1 cellular context compared by ENCODE assay signal in the genomic region with DNA sequence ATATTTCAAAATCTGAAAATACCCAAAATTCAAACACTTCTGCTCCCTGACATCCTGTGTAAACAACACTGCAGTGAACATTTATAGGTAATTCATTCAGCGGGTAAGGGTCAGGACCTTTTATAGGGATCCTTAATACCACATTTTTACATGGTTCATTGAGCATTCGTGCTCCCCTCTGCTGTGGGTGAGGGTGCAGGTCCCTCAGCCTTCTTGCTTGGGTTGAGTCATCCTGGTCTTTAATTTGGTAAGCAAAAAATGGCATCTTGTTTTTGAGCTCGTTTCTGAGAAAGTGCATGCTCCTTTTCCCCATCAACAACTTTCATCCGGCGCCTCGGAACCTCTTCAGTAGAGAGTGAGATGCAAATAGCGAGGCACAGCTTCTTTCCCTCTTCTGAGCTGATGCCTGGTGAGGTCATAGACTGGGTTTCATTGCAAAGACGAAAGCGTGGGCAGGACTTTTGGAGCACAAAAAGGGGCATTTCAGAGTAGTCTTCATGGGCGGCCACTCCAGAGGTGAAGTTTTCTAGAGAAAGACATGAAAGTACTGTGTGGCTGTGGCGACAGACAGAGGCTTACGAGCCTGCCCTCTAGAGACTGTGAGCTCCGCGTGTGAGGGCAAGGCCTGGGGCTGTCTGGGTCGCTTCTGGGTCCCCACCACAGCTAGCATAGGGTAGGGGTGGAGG.
TF ChIP-seq lines count a peak whose summit lies in the region.

No MANE protein-coding gene starts in this region.

TF ChIP-seq in HepG2, 621 proteins besides CTCF, POLR2A, EP300 and RAD21:
- no peak for TF ChIP-seq KLF12 (CRISPR knock-in tag; IDR thresholded peaks at IDR 0.05; ENCODE audit: borderline replicate concordance)
- TF ChIP-seq ZZZ3 (CRISPR knock-in tag; IDR thresholded peaks at IDR 0.05; ENCODE audit: borderline replicate concordance) = no peak
- TF ChIP-seq ISL2 (CRISPR knock-in tag; IDR thresholded peaks at IDR 0.05) = no peak
- no peak for TF ChIP-seq ZNF674 (CRISPR knock-in tag; IDR thresholded peaks at IDR 0.05; ENCODE audit: low read depth)
- TF ChIP-seq, protein P1, sequence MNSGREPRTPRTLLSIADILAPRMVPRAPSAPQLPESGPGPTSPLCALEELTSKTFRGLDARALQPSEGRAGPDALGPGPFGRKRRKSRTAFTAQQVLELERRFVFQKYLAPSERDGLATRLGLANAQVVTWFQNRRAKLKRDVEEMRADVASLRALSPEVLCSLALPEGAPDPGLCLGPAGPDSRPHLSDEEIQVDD (CRISPR knock-in tag; IDR thresholded peaks at IDR 0.05; ENCODE audit: borderline replicate concordance) = no peak
- TF ChIP-seq TSC22D2 (CRISPR knock-in tag; IDR thresholded peaks at IDR 0.05; ENCODE audit: borderline replicate concordance) = no peak
- TF ChIP-seq, protein P2, sequence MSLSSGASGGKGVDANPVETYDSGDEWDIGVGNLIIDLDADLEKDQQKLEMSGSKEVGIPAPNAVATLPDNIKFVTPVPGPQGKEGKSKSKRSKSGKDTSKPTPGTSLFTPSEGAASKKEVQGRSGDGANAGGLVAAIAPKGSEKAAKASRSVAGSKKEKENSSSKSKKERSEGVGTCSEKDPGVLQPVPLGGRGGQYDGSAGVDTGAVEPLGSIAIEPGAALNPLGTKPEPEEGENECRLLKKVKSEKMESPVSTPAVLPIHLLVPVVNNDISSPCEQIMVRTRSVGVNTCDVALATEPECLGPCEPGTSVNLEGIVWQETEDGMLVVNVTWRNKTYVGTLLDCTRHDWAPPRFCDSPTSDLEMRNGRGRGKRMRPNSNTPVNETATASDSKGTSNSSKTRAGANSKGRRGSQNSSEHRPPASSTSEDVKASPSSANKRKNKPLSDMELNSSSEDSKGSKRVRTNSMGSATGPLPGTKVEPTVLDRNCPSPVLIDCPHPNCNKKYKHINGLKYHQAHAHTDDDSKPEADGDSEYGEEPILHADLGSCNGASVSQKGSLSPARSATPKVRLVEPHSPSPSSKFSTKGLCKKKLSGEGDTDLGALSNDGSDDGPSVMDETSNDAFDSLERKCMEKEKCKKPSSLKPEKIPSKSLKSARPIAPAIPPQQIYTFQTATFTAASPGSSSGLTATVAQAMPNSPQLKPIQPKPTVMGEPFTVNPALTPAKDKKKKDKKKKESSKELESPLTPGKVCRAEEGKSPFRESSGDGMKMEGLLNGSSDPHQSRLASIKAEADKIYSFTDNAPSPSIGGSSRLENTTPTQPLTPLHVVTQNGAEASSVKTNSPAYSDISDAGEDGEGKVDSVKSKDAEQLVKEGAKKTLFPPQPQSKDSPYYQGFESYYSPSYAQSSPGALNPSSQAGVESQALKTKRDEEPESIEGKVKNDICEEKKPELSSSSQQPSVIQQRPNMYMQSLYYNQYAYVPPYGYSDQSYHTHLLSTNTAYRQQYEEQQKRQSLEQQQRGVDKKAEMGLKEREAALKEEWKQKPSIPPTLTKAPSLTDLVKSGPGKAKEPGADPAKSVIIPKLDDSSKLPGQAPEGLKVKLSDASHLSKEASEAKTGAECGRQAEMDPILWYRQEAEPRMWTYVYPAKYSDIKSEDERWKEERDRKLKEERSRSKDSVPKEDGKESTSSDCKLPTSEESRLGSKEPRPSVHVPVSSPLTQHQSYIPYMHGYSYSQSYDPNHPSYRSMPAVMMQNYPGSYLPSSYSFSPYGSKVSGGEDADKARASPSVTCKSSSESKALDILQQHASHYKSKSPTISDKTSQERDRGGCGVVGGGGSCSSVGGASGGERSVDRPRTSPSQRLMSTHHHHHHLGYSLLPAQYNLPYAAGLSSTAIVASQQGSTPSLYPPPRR (CRISPR knock-in tag; IDR thresholded peaks at IDR 0.05; ENCODE audit: borderline replicate concordance) = no peak
- no peak for TF ChIP-seq THYN1 (CRISPR knock-in tag; IDR thresholded peaks at IDR 0.05; ENCODE audit: borderline replicate concordance, low read depth)
- no peak for TF ChIP-seq SNAI1 (CRISPR knock-in tag; IDR thresholded peaks at IDR 0.05; ENCODE audit: borderline replicate concordance)
- TF ChIP-seq ZFP36 (IDR thresholded peaks at IDR 0.05; ENCODE audit: borderline replicate concordance, low read depth, low read length, partially characterized antibody) = no peak
- TF ChIP-seq ZNF20 (CRISPR knock-in tag; IDR thresholded peaks at IDR 0.05) = no peak
- TF ChIP-seq, protein P3, sequence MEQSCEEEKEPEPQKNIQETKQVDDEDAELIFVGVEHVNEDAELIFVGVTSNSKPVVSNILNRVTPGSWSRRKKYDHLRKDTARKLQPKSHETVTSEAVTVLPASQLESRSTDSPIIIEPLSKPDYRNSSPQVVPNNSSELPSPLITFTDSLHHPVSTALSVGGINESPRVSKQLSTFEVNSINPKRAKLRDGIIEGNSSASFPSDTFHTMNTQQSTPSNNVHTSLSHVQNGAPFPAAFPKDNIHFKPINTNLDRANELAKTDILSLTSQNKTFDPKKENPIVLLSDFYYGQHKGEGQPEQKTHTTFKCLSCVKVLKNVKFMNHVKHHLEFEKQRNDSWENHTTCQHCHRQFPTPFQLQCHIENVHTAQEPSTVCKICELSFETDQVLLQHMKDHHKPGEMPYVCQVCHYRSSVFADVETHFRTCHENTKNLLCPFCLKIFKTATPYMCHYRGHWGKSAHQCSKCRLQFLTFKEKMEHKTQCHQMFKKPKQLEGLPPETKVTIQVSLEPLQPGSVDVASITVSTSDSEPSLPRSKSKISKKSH (CRISPR knock-in tag; IDR thresholded peaks at IDR 0.05; ENCODE audit: borderline replicate concordance) = no peak
- no peak for TF ChIP-seq ISX (CRISPR knock-in tag; conservative IDR thresholded peaks at IDR 0.05)
- TF ChIP-seq, protein P4, sequence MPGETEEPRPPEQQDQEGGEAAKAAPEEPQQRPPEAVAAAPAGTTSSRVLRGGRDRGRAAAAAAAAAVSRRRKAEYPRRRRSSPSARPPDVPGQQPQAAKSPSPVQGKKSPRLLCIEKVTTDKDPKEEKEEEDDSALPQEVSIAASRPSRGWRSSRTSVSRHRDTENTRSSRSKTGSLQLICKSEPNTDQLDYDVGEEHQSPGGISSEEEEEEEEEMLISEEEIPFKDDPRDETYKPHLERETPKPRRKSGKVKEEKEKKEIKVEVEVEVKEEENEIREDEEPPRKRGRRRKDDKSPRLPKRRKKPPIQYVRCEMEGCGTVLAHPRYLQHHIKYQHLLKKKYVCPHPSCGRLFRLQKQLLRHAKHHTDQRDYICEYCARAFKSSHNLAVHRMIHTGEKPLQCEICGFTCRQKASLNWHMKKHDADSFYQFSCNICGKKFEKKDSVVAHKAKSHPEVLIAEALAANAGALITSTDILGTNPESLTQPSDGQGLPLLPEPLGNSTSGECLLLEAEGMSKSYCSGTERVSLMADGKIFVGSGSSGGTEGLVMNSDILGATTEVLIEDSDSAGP (CRISPR knock-in tag; IDR thresholded peaks at IDR 0.05; ENCODE audit: borderline replicate concordance) = no peak
- no peak for TF ChIP-seq GABPA (IDR thresholded peaks at IDR 0.05; ENCODE audit: low read depth, low read length)
- no peak for TF ChIP-seq GABPA (CRISPR knock-in tag; IDR thresholded peaks at IDR 0.05; ENCODE audit: low read depth)
- no peak for TF ChIP-seq ZMYM2 (CRISPR knock-in tag; IDR thresholded peaks at IDR 0.05)
TF ChIP-seq in HepG2: peak in this region for 0.
